In genomic region chr1:109307363-109308021, GRCh38 we compare ENCODE assay signal across 1 cellular context.
TF ChIP-seq lines count a peak whose summit lies in the region.

No MANE protein-coding gene starts in this region.

TF ChIP-seq in K562, 482 proteins besides CTCF, POLR2A, EP300 and RAD21 (continued from another document):
- TF ChIP-seq REST (CRISPR knock-in tag; IDR thresholded peaks at IDR 0.05; ENCODE audit: low read depth) = no peak
- TF ChIP-seq MITF (IDR thresholded peaks at IDR 0.05) = no peak
- no peak for TF ChIP-seq JUNB (CRISPR knock-in tag; conservative IDR thresholded peaks at IDR 0.05)
- TF ChIP-seq NFE2L1 (tag; IDR thresholded peaks at IDR 0.05; ENCODE audit: borderline replicate concordance, low read depth) = no peak
- no peak for TF ChIP-seq EP400 (IDR thresholded peaks at IDR 0.05)
- no peak for TF ChIP-seq ZNF780A (CRISPR knock-in tag; IDR thresholded peaks at IDR 0.05)
